Comparison of ENCODE assay signal across 13 cellular contexts in genomic region chr3:188624384-188624783, GRCh38.
A peak's percentile ranks its signal among the peaks of the same experiment; 100 is the strongest.
DNase-seq lines count a peak whose midpoint lies in the region; ATAC-seq, FAIRE-seq and TF ChIP-seq lines count a peak whose summit lies in the region.
"Had no signal": no experiment of that assay in that cellular context is flagged by ENCODE, and none has a peak within 500 bp of the region (broad histone marks: within the 10 kb centered on the region; RNA-seq: fewer than 3 reads in every experiment).

No MANE protein-coding gene starts in this region.

- POLR2A ChIA-PET in A549 (lab: Yijun Ruan, JAX) (no interaction called here), A673 (lab: Charles Lee; ENCODE audit: low non-redundant PET) (no interaction called here)
- POLR2A ChIA-PET in CD4-positive, alpha-beta T cell (lab: Charles Lee) = no interaction called here

- no peaks in the 10 kb centered on the region for H3K9me3 Mint-ChIP-seq in CD4-positive, alpha-beta T cell

- CTCF ChIA-PET in A549 (lab: Yijun Ruan, JAX) = interaction anchor here (0.9 kb wide), 1 partner anchor 9 kb away, joined by 3 read pairs; no protein-coding TSS in a partner anchor
- CTCF ChIA-PET in A673 (lab: Charles Lee) = no interaction called here
- CTCF ChIA-PET in CD4-positive, alpha-beta T cell (lab: Charles Lee) = no interaction called here

- no peak for FAIRE-seq in A549 (lab: Jason Lieb, UNC)
- FAIRE-seq: G401.6, TTC549 had no signal

- no peak overlapping the region for H3K4me3 ChIP-seq in A549
- H3K4me3 ChIP-seq in ascending aorta = no peak overlapping the region
- no peak overlapping the region for H3K4me3 ChIP-seq in heart left ventricle
- no peak overlapping the region for H3K4me3 ChIP-seq in A673 (ENCODE audit: low read depth, low read length, poor library complexity, severe bottlenecking)

- no peak for TF ChIP-seq POLR2A in A549 (IDR thresholded peaks at IDR 0.05; ENCODE audit: low read length)
- TF ChIP-seq POLR2A in heart left ventricle (IDR thresholded peaks at IDR 0.05) = no peak

- no peak for TF ChIP-seq RAD21 in A549 (conservative IDR thresholded peaks at IDR 0.05 in 1 of 2, IDR thresholded peaks at IDR 0.05 in 1 of 2)

- H3K27ac ChIP-seq in A549 (no peak overlapping the region; a peak in 1 of 6 replicates), ascending aorta (peak overlapping the region; percentile 74 to 81), heart left ventricle (peak overlapping the region in 11 of 12 donors; percentile 8 to 71 (median 41)), A673 (ENCODE audit: low read depth, low read length, poor library complexity, severe bottlenecking) (no peak overlapping the region)
- H3K27ac ChIP-seq in CD4-positive, alpha-beta T cell (ENCODE audit: low read depth, low read length) = no peak overlapping the region

- ATAC-seq in A549 (no peak), heart left ventricle (peak; percentile 79 to 96 (median 89))
- no peak for ATAC-seq in CD4-positive, alpha-beta T cell (ENCODE audit: poor library complexity)
- ATAC-seq: PC-3 had no signal

- 51% methylated on average over 3 of the region's 3 CpGs for WGBS in A549 (ENCODE audit: missing lambda C conversion rate)
- 27 to 41% (median 31%) methylated on average over 3 of the region's 3 CpGs for WGBS in heart left ventricle, 4 donors

- H3K9me3 ChIP-seq in A549 (no peaks in the 10 kb centered on the region), ascending aorta (no peaks in the 10 kb centered on the region), heart left ventricle (no peaks in the 10 kb centered on the region), A673 (ENCODE audit: low read depth, low read length, poor library complexity, severe bottlenecking) (no peaks in the 10 kb centered on the region)
- no peaks in the 10 kb centered on the region for H3K9me3 ChIP-seq in CD4-positive, alpha-beta T cell (ENCODE audit: control insufficient read depth, low read length)

- no TSS peak for BruUV-seq in A673 (replicated peaks; lab: Mats Ljungman, UMichigan)

- no peaks in the 10 kb centered on the region for H3K27me3 Mint-ChIP-seq in CD4-positive, alpha-beta T cell

- H3K36me3 Mint-ChIP-seq in CD4-positive, alpha-beta T cell (ENCODE audit: low read depth) = peaks cover 7% of the 10 kb centered on the region

- H3K4me1 ChIP-seq in A549 (peaks cover 33% of the 10 kb centered on the region; the same call in 2 of the 3 replicates), ascending aorta (peaks cover 0 to 40% of the 10 kb centered on the region in 2 donors), heart left ventricle (peaks cover 0 to 21% (median 10%) of the 10 kb centered on the region in 12 donors), A673 (ENCODE audit: insufficient read depth, low read length, poor library complexity, severe bottlenecking) (peaks cover 12% of the 10 kb centered on the region)

- no peak overlapping the region for H3K4me3 Mint-ChIP-seq in CD4-positive, alpha-beta T cell

- H3K4me1 Mint-ChIP-seq in CD4-positive, alpha-beta T cell (ENCODE audit: low read depth) = no peaks in the 10 kb centered on the region

- H3K27me3 ChIP-seq in ascending aorta (no peaks in the 10 kb centered on the region), heart left ventricle (no peaks in the 10 kb centered on the region), A673 (replicated peaks; ENCODE audit: insufficient read depth, low read depth, low read length, poor library complexity) (no peaks in the 10 kb centered on the region)
- H3K27me3 ChIP-seq in CD4-positive, alpha-beta T cell (ENCODE audit: control insufficient read depth, insufficient read depth, low read length) = no peaks in the 10 kb centered on the region

- no peaks in the 10 kb centered on the region for H3K36me3 ChIP-seq in ascending aorta
- no peaks in the 10 kb centered on the region for H3K36me3 ChIP-seq in heart left ventricle
- H3K36me3 ChIP-seq in A673 (ENCODE audit: insufficient read depth, low read length, poor library complexity, severe bottlenecking) = no peaks in the 10 kb centered on the region

- peak overlapping the region; percentile 23; the same call in 1 of the 3 replicates for H3K4me2 ChIP-seq in A549

- TF ChIP-seq EP300 in A549 (IDR thresholded peaks at IDR 0.05) = no peak

- TF ChIP-seq CTCF in A549 (IDR thresholded peaks at IDR 0.05) (no peak), ascending aorta (IDR thresholded peaks at IDR 0.05) (no peak), heart left ventricle (IDR thresholded peaks at IDR 0.05) (no peak), A673 (conservative IDR thresholded peaks at IDR 0.05; ENCODE audit: low read depth, low read length) (no peak)
- no peak for TF ChIP-seq CTCF in CD4-positive, alpha-beta T cell (IDR thresholded peaks at IDR 0.05)

- DNase-seq in A549 (ENCODE audit: low read depth in 1 of 2, low spot score in 1 of 2) (no peak), ascending aorta (ENCODE audit: low spot score in 2 of 2) (peak in 1 of 2 donors; percentile 88), heart left ventricle (peak in 2 of 5 donors; percentile 20 to 24), pons (ENCODE audit: low spot score) (peak; percentile 49), NCI-H69 (lab: John Stamatoyannopoulos, UW) (no peak), A673 (ENCODE audit: low spot score) (no peak)
- DNase-seq in activated effector memory CD4-positive, alpha-beta T cell treated with anti-CD3 and anti-CD28 coated beads, Interleukin-2, amount 50 U/mL, for 16 hours = no peak
- no peak for DNase-seq in CD4-positive, alpha-beta T cell
- DNase-seq: erythroblast, NCI-H187, PC-3 had no signal

- H3K27ac Mint-ChIP-seq in CD4-positive, alpha-beta T cell = no peak overlapping the region

- intact Hi-C loops in ascending aorta (cut with DNase I) = loop anchor here (5.0 kb wide), 1 partner anchor 882 kb away; no protein-coding TSS in a partner anchor
- intact Hi-C loops in heart left ventricle (cut with DNase I) = no loop called here
- intact Hi-C loops in A673 (cut with micrococcal nuclease; ENCODE audit: unreplicated experiment) = no loop called here
- intact Hi-C loops in CD4-positive, alpha-beta T cell (cut with DNase I, micrococcal nuclease) = no loop called here

TF ChIP-seq in A549, 52 proteins besides CTCF, POLR2A, EP300 and RAD21:
- TF ChIP-seq HDAC2 (IDR thresholded peaks at IDR 0.05) (no peak), EHMT2 (IDR thresholded peaks at IDR 0.05; ENCODE audit: low read depth) (no peak), RARB (CRISPR knock-in tag; IDR thresholded peaks at IDR 0.05) (no peak), KDM5A (IDR thresholded peaks at IDR 0.05) (no peak), FOXS1 (CRISPR knock-in tag; IDR thresholded peaks at IDR 0.05) (no peak), SREBF2 (IDR thresholded peaks at IDR 0.05) (no peak)
TF ChIP-seq in A549: peak in this region for 0.

Comparison
In these comparisons a context has a peak if more than half of its experiments do, and no peak if none do; other contexts are left out.
1. ATAC-seq: peak in heart left ventricle (4 of 4); none in A549 (0 of 2) and CD4-positive, alpha-beta T cell (single experiment).
2. H3K27ac ChIP-seq: peak in ascending aorta (2 of 2) and heart left ventricle (11 of 12); none in A549 (0 of 2), A673 (single experiment) and CD4-positive, alpha-beta T cell (single experiment).